In genomic region chr12:27907766-27908165, GRCh38 we compare ENCODE assay signal across 19 cellular contexts.
A peak's percentile ranks its signal among the peaks of the same experiment; 100 is the strongest.
DNase-seq lines count a peak whose midpoint lies in the region; FAIRE-seq and TF ChIP-seq lines count a peak whose summit lies in the region.
"Had no signal": no experiment of that assay in that cellular context is flagged by ENCODE, and none has a peak within 500 bp of the region (broad histone marks: within the 10 kb centered on the region; RNA-seq: fewer than 3 reads in every experiment).

No MANE protein-coding gene starts in this region.

- peaks cover 6% of the 10 kb centered on the region for H3K4me1 ChIP-seq in keratinocyte (ENCODE audit: control insufficient read depth, extremely low read depth, insufficient read depth, low read length)
- H3K4me1 ChIP-seq: SJCRH30 had no signal

- no peak overlapping the region for H2AFZ ChIP-seq in keratinocyte (ENCODE audit: control insufficient read depth, low read length)

- TF ChIP-seq CTCF in keratinocyte (optimal IDR thresholded peaks at IDR 0.05 in 1 of 3, IDR thresholded peaks at IDR 0.05 in 1 of 3, conservative IDR thresholded peaks at IDR 0.05 in 1 of 3; ENCODE audit: extremely low read depth in 1 of 3, insufficient read depth in 2 of 3, low read length in 3 of 3) = no peak

- H3K9me3 ChIP-seq in keratinocyte (ENCODE audit: control insufficient read depth, low read depth, low read length) = no peaks in the 10 kb centered on the region
- H3K9me3 ChIP-seq: MG63, SJCRH30 had no signal

- H4K20me1 ChIP-seq in keratinocyte (ENCODE audit: control insufficient read depth, extremely low read depth, insufficient read depth, low read length) = no peaks in the 10 kb centered on the region

- no peak overlapping the region for H3K4me2 ChIP-seq in keratinocyte (ENCODE audit: control insufficient read depth, extremely low read depth, insufficient read depth, low read depth, low read length)
- H3K4me2 ChIP-seq: KMS-11 had no signal

- no peaks in the 10 kb centered on the region for H3K9me1 ChIP-seq in keratinocyte (ENCODE audit: control insufficient read depth, extremely low read depth, insufficient read depth, low read length)

- no peaks in the 10 kb centered on the region for H3K79me2 ChIP-seq in keratinocyte (ENCODE audit: control insufficient read depth, insufficient read depth, low read length)

- no peaks in the 10 kb centered on the region for H3K36me3 ChIP-seq in keratinocyte (ENCODE audit: control insufficient read depth in 2 of 2, extremely low read depth in 1 of 2, insufficient read depth in 2 of 2, low read length in 2 of 2)
- H3K36me3 ChIP-seq: MG63, SJCRH30 had no signal

- H3K27me3 ChIP-seq in keratinocyte (ENCODE audit: control insufficient read depth, extremely low read depth, insufficient read depth, low read length) = no peaks in the 10 kb centered on the region
- H3K27me3 ChIP-seq: MG63, SJCRH30 had no signal

- H3K27ac ChIP-seq in keratinocyte (ENCODE audit: control insufficient read depth, insufficient read depth, low read length) = no peak overlapping the region
- H3K27ac ChIP-seq: HL-60, KMS-11, SJCRH30 had no signal

- dilution Hi-C loops in keratinocyte (cut with MboI; ENCODE audit: extremely low pct_ligation_motif_present, low sequenced_read_pairs) = no loop called here

- H3K9ac ChIP-seq in keratinocyte (ENCODE audit: control insufficient read depth, extremely low read depth, insufficient read depth, low read length) = no peak overlapping the region
- H3K9ac ChIP-seq: KMS-11 had no signal

- peak; percentile 33 for DNase-seq in EL
- DNase-seq in HS-5 (ENCODE audit: low read depth) = peak; percentile 65
- peak; percentile 72 for DNase-seq in amniotic epithelial cell (ENCODE audit: low read depth)
- peak; percentile 17 for DNase-seq in keratinocyte (ENCODE audit: low read depth, low spot score)
- DNase-seq in OCI-M2 (lab: John Stamatoyannopoulos, UW; ENCODE audit: unreplicated experiment) = no peak
- no peak for DNase-seq in stimulated activated naive CD4-positive, alpha-beta T cell (lab: John Stamatoyannopoulos, UW)
- DNase-seq in GM12891 (ENCODE audit: insufficient read length, low spot score) = no peak
- no peak for DNase-seq in NCI-H510A treated with DMSO at 0.1 percent for 48 hours (lab: John Stamatoyannopoulos, UW)
- DNase-seq: COR-L47, DMS153, H9, MG63, NCI-H1105 treated with DMSO at 0.1 percent for 48 hours, NCI-H187, RPMI8226, SJCRH30 had no signal

- peak; percentile 17 for FAIRE-seq in keratinocyte (lab: Jason Lieb, UNC)
- FAIRE-seq in GM12891 (lab: Jason Lieb, UNC) = no peak
- FAIRE-seq: A204.1 had no signal

- H3K4me3 ChIP-seq in keratinocyte (ENCODE audit: control insufficient read depth in 2 of 3, extremely low read depth in 1 of 3, insufficient read depth in 2 of 3, low read depth in 1 of 3, low read length in 3 of 3) = no peak overlapping the region
- H3K4me3 ChIP-seq: MG63, SJCRH30 had no signal

- no peak for TF ChIP-seq POLR2A in GM12891 (IDR thresholded peaks at IDR 0.05; ENCODE audit: low read depth, low read length)

TF ChIP-seq in GM12891, 5 proteins besides CTCF, POLR2A, EP300 and RAD21:
- TF ChIP-seq PAX5 (IDR thresholded peaks at IDR 0.05; ENCODE audit: insufficient read depth, low read length, severe bottlenecking) = no peak
- no peak for TF ChIP-seq TAF1 (IDR thresholded peaks at IDR 0.05; ENCODE audit: low read depth, low read length)
- TF ChIP-seq POU2F2 (IDR thresholded peaks at IDR 0.05; ENCODE audit: low read depth, low read length) = no peak
- TF ChIP-seq SPI1 (IDR thresholded peaks at IDR 0.05; ENCODE audit: low read depth, low read length) = no peak
- TF ChIP-seq POLR2AphosphoS5 (IDR thresholded peaks at IDR 0.05; ENCODE audit: low read depth, low read length) = no peak

Comparison
In these comparisons a context has a peak if more than half of its experiments do, and no peak if none do; other contexts are left out.
1. DNase-seq: peak in EL (single experiment), HS-5 (single experiment), amniotic epithelial cell (single experiment) and keratinocyte (single experiment); none in OCI-M2 (single experiment), stimulated activated naive CD4-positive, alpha-beta T cell (0 of 6), GM12891 (single experiment) and NCI-H510A treated with DMSO at 0.1 percent for 48 hours (single experiment).